14 cellular contexts compared by ENCODE assay signal in the genomic region with DNA sequence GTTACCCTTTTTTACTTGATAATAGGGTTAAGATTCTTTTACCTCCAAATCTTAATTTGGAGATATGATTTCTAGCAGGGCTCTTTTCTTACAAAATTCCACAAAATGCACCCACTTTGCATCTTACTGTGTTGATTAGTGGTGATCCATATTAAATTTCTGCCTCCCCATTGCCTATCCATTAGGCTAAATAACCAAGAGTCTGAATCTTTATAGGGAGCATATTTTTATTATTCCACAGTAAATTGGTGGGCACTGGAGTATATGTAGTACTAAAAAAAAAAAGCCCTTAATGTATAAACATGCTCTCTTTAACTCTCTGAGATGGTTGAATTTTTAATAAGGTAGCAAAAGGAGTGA. TPM values are rescaled to one million over a fixed set of nuclear protein-coding genes. Genes with fewer than 3 reads are reported as not detected.
DNase-seq lines count a peak whose midpoint lies in the region; ATAC-seq and TF ChIP-seq lines count a peak whose summit lies in the region.
"Had no signal": no experiment of that assay in that cellular context is flagged by ENCODE, and none has a peak within 500 bp of the region (broad histone marks: within the 10 kb centered on the region; RNA-seq: fewer than 3 reads in every experiment).

No MANE protein-coding gene starts in this region.

- H3K36me3 ChIP-seq in breast epithelium (no peaks in the 10 kb centered on the region), transverse colon (no peaks in the 10 kb centered on the region)

- peaks cover 12% of the 10 kb centered on the region for H3K4me1 Mint-ChIP-seq in MCF 10A (ENCODE audit: insufficient read depth, unreplicated experiment)
- H3K4me1 Mint-ChIP-seq in mesothelial cell of epicardium: peaks cover 17% of the 10 kb centered on the region

- H3K4me1 ChIP-seq in breast epithelium (no peaks in the 10 kb centered on the region), transverse colon (peaks cover 0 to 5% (median 0%) of the 10 kb centered on the region in 4 donors)

- CTCF ChIA-PET in MCF 10A (lab: Yijun Ruan, JAX): interaction anchor here (1.3 kb wide), 1 partner anchor 9 kb away, joined by 6 read pairs; a partner anchor contains a TSS

- DNase-seq in MCF 10A (ENCODE audit: unreplicated experiment) (no peak), breast epithelium (ENCODE audit: low spot score in 2 of 2) (no peak), cardiac fibroblast (ENCODE audit: low read depth in 2 of 2) (no peak), mesothelial cell of epicardium (ENCODE audit: low spot score in 2 of 2, unreplicated experiment in 2 of 2) (no peak), transverse colon (no peak), NCI-H82 (lab: John Stamatoyannopoulos, UW) (no peak)
- DNase-seq in activated CD8-positive, alpha-beta memory T cell treated with anti-CD3 and anti-CD28 coated beads, Interleukin-2, amount 50 U/mL, for 48 hours: no peak
- DNase-seq: activated effector memory CD4-positive, alpha-beta T cell treated with anti-CD3 and anti-CD28 coated beads, Interleukin-2, amount 50 U/mL, for 16 hours; caudate nucleus; DND-41; NCI-H526; stimulated activated CD4-positive, alpha-beta T cell treated with anti-CD3 and anti-CD28 coated beads, Interleukin-4, amount 100 ng/mL, for 24 hours had no signal

- H3K27me3 Mint-ChIP-seq in MCF 10A (ENCODE audit: insufficient read depth, unreplicated experiment) (no peaks in the 10 kb centered on the region), mesothelial cell of epicardium (ENCODE audit: low read depth) (peaks cover 7% of the 10 kb centered on the region)

- POLR2A ChIA-PET in MCF 10A (lab: Yijun Ruan, JAX): interaction anchor here (0.9 to 3.3 kb wide), 8 partner anchors 9 to 51 kb away, joined by 3 to 41 read pairs (median 4); a partner anchor contains a TSS

- TF ChIP-seq EP300 in transverse colon (IDR thresholded peaks at IDR 0.05; ENCODE audit: low read depth): no peak

- H3K9me3 ChIP-seq in breast epithelium: no peaks in the 10 kb centered on the region
- H3K9me3 ChIP-seq in transverse colon: no peaks in the 10 kb centered on the region

- no peaks in the 10 kb centered on the region for H3K27me3 ChIP-seq in breast epithelium
- no peaks in the 10 kb centered on the region for H3K27me3 ChIP-seq in transverse colon

- H3K27ac Mint-ChIP-seq in MCF 10A (ENCODE audit: low read depth, unreplicated experiment) (peak overlapping the region; percentile 60), mesothelial cell of epicardium (peak overlapping the region; percentile 96)

- H3K4me3 Mint-ChIP-seq in MCF 10A (ENCODE audit: unreplicated experiment): peak overlapping the region; percentile 53
- H3K4me3 Mint-ChIP-seq in mesothelial cell of epicardium: no peak overlapping the region

- H3K36me3 Mint-ChIP-seq in MCF 10A (ENCODE audit: insufficient read depth, unreplicated experiment) (no peaks in the 10 kb centered on the region), mesothelial cell of epicardium (no peaks in the 10 kb centered on the region)

- in situ Hi-C loops in transverse colon (cut with MboI; ENCODE audit: low pct_ligation_motif_present in 1 of 4, low pct_unique_long_range_greater_than_20kb in 1 of 4, low sequenced_read_pairs in 3 of 4): no loop called here

- H3K9me3 Mint-ChIP-seq in MCF 10A (ENCODE audit: unreplicated experiment) (no peaks in the 10 kb centered on the region), mesothelial cell of epicardium (peaks cover 3% of the 10 kb centered on the region)

- H3K27ac ChIP-seq in breast epithelium (peak overlapping the region in 1 of 2 donors; percentile 3), transverse colon (peak overlapping the region in 3 of 4 donors; percentile 14 to 56 (median 22))

- ATAC-seq in GM18505 (IDR thresholded peaks at IDR 0.05; ENCODE audit: unreplicated experiment): no peak

- no TSS peak for BruUV-seq in MCF 10A (replicated peaks; lab: Mats Ljungman, UMichigan)

- no peak for TF ChIP-seq CTCF in MCF 10A (IDR thresholded peaks at IDR 0.05; ENCODE audit: unreplicated experiment)
- no peak for TF ChIP-seq CTCF in breast epithelium (IDR thresholded peaks at IDR 0.05)
- TF ChIP-seq CTCF in cardiac fibroblast (IDR thresholded peaks at IDR 0.05; ENCODE audit: low read depth, low read length): no peak
- TF ChIP-seq CTCF in mesothelial cell of epicardium (IDR thresholded peaks at IDR 0.05; ENCODE audit: unreplicated experiment): no peak
- TF ChIP-seq CTCF in transverse colon (IDR thresholded peaks at IDR 0.05): no peak

- H3K4me3 ChIP-seq in breast epithelium (peak overlapping the region in 1 of 3 donors; percentile 4), cardiac fibroblast (replicated peaks in 1 of 2; ENCODE audit: low read depth in 2 of 2, low read length in 2 of 2) (peak overlapping the region; percentile 15 to 44), transverse colon (no peak overlapping the region)

- intact Hi-C loops in MCF 10A (cut with micrococcal nuclease) (loop anchor here (5.0 kb wide), 1 partner anchor 40 kb away; no protein-coding TSS in a partner anchor), breast epithelium (cut with DNase I; ENCODE audit: low total_unique reads) (no loop called here), transverse colon (cut with DNase I; ENCODE audit: low total_unique reads) (no loop called here)

- TF ChIP-seq POLR2A in breast epithelium (IDR thresholded peaks at IDR 0.05) (no peak), transverse colon (IDR thresholded peaks at IDR 0.05) (no peak), GM18505 (IDR thresholded peaks at IDR 0.05; ENCODE audit: borderline replicate concordance, extremely low read depth, insufficient read depth, insufficient read length) (no peak)

RNA-seq across cellular contexts. Expression of a gene that starts 8.1 kb away (rescaled TPM):
- total RNA-seq in MCF 10A (2022) (not detected in 2 replicates), breast epithelium (under 1 TPM in 1 of 3 donors, not detected in 2; 0.16 TPM), mesothelial cell of epicardium (0.29 TPM in 1 of 3 replicates, not detected in the others), transverse colon (under 1 TPM in 1 of 4 donors, not detected in 3; 0.27 TPM)
- total RNA-seq: SK-MEL-5 had no signal

RNA-seq across cellular contexts. Expression of a gene that starts 36.2 kb away (rescaled TPM):
- 247 and 286 TPM in 2 replicates for total RNA-seq in MCF 10A (2022)
- total RNA-seq in breast epithelium: 100 to 1,000 TPM; 235 to 263 (median 260) TPM
- total RNA-seq in mesothelial cell of epicardium: 126 to 131 TPM (median 130 TPM) in 3 replicates
- 100 to 1,000 TPM; 110 to 322 (median 213) TPM for total RNA-seq in transverse colon

Comparison
In these comparisons a context has a peak if more than half of its experiments do, and no peak if none do; other contexts are left out.
1. H3K4me3 ChIP-seq: peak in cardiac fibroblast (2 of 2); none in transverse colon (0 of 4).